16 cellular contexts compared by ENCODE assay signal in genomic region chr4:123403205-123403604, GRCh38. TPM values are rescaled to one million over a fixed set of nuclear protein-coding genes. Genes with fewer than 3 reads are reported as not detected.
DNase-seq lines count a peak whose midpoint lies in the region; ATAC-seq and TF ChIP-seq lines count a peak whose summit lies in the region.
"Had no signal": no experiment of that assay in that cellular context is flagged by ENCODE, and none has a peak within 500 bp of the region (broad histone marks: within the 10 kb centered on the region; RNA-seq: fewer than 3 reads in every experiment).

No MANE protein-coding gene starts in this region.

- no peak overlapping the region for H3K27ac Mint-ChIP-seq in activated CD4-positive, alpha-beta T cell treated with anti-CD3 and anti-CD28 coated beads, Interleukin-2, amount 10 ng/mL, durations not matched to agents 24 days and 14 days

- H3K27me3 ChIP-seq in esophagus squamous epithelium (peaks cover 0 to 2% (median 0%) of the 10 kb centered on the region in 4 donors), gastrocnemius medialis (no peaks in the 10 kb centered on the region)

- ATAC-seq in SK-N-SH treated with all-trans-retinoic acid at 6 μM for 48 hours = no peak
- no peak for ATAC-seq in gastrocnemius medialis
- no peak for ATAC-seq in HG03025 (IDR thresholded peaks at IDR 0.05; ENCODE audit: low FRiP score, unreplicated experiment)
- ATAC-seq: K562, mucosa of descending colon had no signal

- in situ Hi-C loops in gastrocnemius medialis (cut with MboI; ENCODE audit: low sequenced_read_pairs in 4 of 4) = loop anchor here (10.0 to 25.0 kb wide), 7 partner anchors 92 to 709 kb away; no protein-coding TSS in a partner anchor

- H3K4me3 ChIP-seq in esophagus squamous epithelium (peak overlapping the region in 3 of 4 donors; percentile 3 to 90 (median 80)), gastrocnemius medialis (peak overlapping the region; percentile 26 to 94 (median 84))
- H3K4me3 ChIP-seq: HAP-1, K562, mucosa of descending colon had no signal

- H3K9me3 Mint-ChIP-seq in activated CD4-positive, alpha-beta T cell treated with anti-CD3 and anti-CD28 coated beads, Interleukin-2, amount 10 ng/mL, durations not matched to agents 24 days and 14 days = no peaks in the 10 kb centered on the region

- no peaks in the 10 kb centered on the region for H3K9me3 ChIP-seq in esophagus squamous epithelium
- H3K9me3 ChIP-seq in gastrocnemius medialis = no peaks in the 10 kb centered on the region
- H3K9me3 ChIP-seq: mucosa of descending colon had no signal

- 77 to 93% methylated on average over 2 of the region's 2 CpGs for WGBS in esophagus squamous epithelium, 2 donors

- no peak for TF ChIP-seq CTCF in esophagus squamous epithelium (IDR thresholded peaks at IDR 0.05)
- no peak for TF ChIP-seq CTCF in gastrocnemius medialis (IDR thresholded peaks at IDR 0.05 in 4 of 5, conservative IDR thresholded peaks at IDR 0.05 in 1 of 5)
- TF ChIP-seq CTCF in GM10266 (IDR thresholded peaks at IDR 0.05; ENCODE audit: control insufficient read depth, insufficient read depth, low read depth, missing control alignments) = no peak

- H3K27ac ChIP-seq in esophagus squamous epithelium (peak overlapping the region in 3 of 4 donors; percentile 30 to 98 (median 49)), gastrocnemius medialis (peak overlapping the region; percentile 91 to 98 (median 96))
- H3K27ac ChIP-seq: C4-2B had no signal

- H3K4me1 Mint-ChIP-seq in activated CD4-positive, alpha-beta T cell treated with anti-CD3 and anti-CD28 coated beads, Interleukin-2, amount 10 ng/mL, durations not matched to agents 24 days and 14 days = peaks cover 45% of the 10 kb centered on the region

- no peaks in the 10 kb centered on the region for H3K27me3 Mint-ChIP-seq in activated CD4-positive, alpha-beta T cell treated with anti-CD3 and anti-CD28 coated beads, Interleukin-2, amount 10 ng/mL, durations not matched to agents 24 days and 14 days

- peaks cover 0 to 77% (median 0%) of the 10 kb centered on the region in 3 donors for H3K4me1 ChIP-seq in esophagus squamous epithelium
- peaks cover 59 to 68% of the 10 kb centered on the region in 2 donors for H3K4me1 ChIP-seq in gastrocnemius medialis

- peaks cover 0 to 32% (median 4%) of the 10 kb centered on the region in 3 donors for H3K36me3 ChIP-seq in esophagus squamous epithelium
- peaks cover 0 to 16% of the 10 kb centered on the region in 2 donors for H3K36me3 ChIP-seq in gastrocnemius medialis

- TF ChIP-seq POLR2A in esophagus squamous epithelium (IDR thresholded peaks at IDR 0.05) (no peak), gastrocnemius medialis (IDR thresholded peaks at IDR 0.05) (no peak)

- no peak for DNase-seq in activated CD4-positive, alpha-beta T cell treated with anti-CD3 and anti-CD28 coated beads, Interleukin-2, amount 10 ng/mL, durations not matched to agents 24 days and 14 days
- no peak for DNase-seq in activated CD4-positive, alpha-beta T cell treated with anti-CD3 and anti-CD28 coated beads, Interleukin-2, amount 50 U/mL, for 4 hours
- no peak for DNase-seq in esophagus squamous epithelium (lab: John Stamatoyannopoulos, UW)
- DNase-seq in gastrocnemius medialis = no peak
- no peak for DNase-seq in GM10266 (ENCODE audit: extremely low spot score)
- no peak for DNase-seq in activated CD4-positive, CD25-positive, alpha-beta regulatory T cell (lab: John Stamatoyannopoulos, UW)
- DNase-seq: amniotic stem cell, dermis blood vessel endothelial cell, mucosa of descending colon, NCI-H1105 treated with DMSO at 0.1 percent for 48 hours had no signal

- intact Hi-C loops in activated CD4-positive, alpha-beta T cell treated with anti-CD3 and anti-CD28 coated beads, Interleukin-2, amount 10 ng/mL, durations not matched to agents 24 days and 14 days (cut with micrococcal nuclease) = no loop called here
- intact Hi-C loops in esophagus squamous epithelium (cut with DNase I) = no loop called here
- intact Hi-C loops in gastrocnemius medialis (cut with DNase I; ENCODE audit: low total_unique reads) = loop anchor here (10.0 kb wide), 1 partner anchor 492 kb away; no protein-coding TSS in a partner anchor

- peak overlapping the region; percentile 84 for H3K4me3 Mint-ChIP-seq in activated CD4-positive, alpha-beta T cell treated with anti-CD3 and anti-CD28 coated beads, Interleukin-2, amount 10 ng/mL, durations not matched to agents 24 days and 14 days

- peaks cover 62% of the 10 kb centered on the region for H3K36me3 Mint-ChIP-seq in activated CD4-positive, alpha-beta T cell treated with anti-CD3 and anti-CD28 coated beads, Interleukin-2, amount 10 ng/mL, durations not matched to agents 24 days and 14 days (ENCODE audit: low read depth)

TF ChIP-seq in SK-N-SH treated with all-trans-retinoic acid at 6 μM for 48 hours, 23 proteins besides CTCF, POLR2A, EP300 and RAD21:
- TF ChIP-seq TOX (CRISPR knock-in tag; IDR thresholded peaks at IDR 0.05; ENCODE audit: borderline replicate concordance) = no peak
- TF ChIP-seq ISL1 (CRISPR knock-in tag; IDR thresholded peaks at IDR 0.05) = peak; percentile 57

RNA-seq across cellular contexts. Expression of gene SPRY1, which starts 6.6 kb away (rescaled TPM):
- 60.2 and 60.5 TPM in 2 replicates for total RNA-seq in activated CD4-positive, alpha-beta T cell treated with anti-CD3 and anti-CD28 coated beads, Interleukin-2, amount 10 ng/mL, durations not matched to agents 24 days and 14 days
- 10 to 100 TPM; 14.2 to 60.3 (median 23.2) TPM for total RNA-seq in esophagus squamous epithelium
- 10 to 100 TPM; 32.8 to 72.2 (median 50.9) TPM for total RNA-seq in gastrocnemius medialis
- total RNA-seq: A172 had no signal
